ENCODE assay signal across 10 cellular contexts in genomic region chr12:95959107-95959506, GRCh38. TPM values are rescaled to one million over a fixed set of nuclear protein-coding genes. Genes with fewer than 3 reads are reported as not detected.
A peak's percentile ranks its signal among the peaks of the same experiment; 100 is the strongest.
DNase-seq lines count a peak whose midpoint lies in the region; ATAC-seq and TF ChIP-seq lines count a peak whose summit lies in the region.
"Had no signal": no experiment of that assay in that cellular context is flagged by ENCODE, and none has a peak within 500 bp of the region (broad histone marks: within the 10 kb centered on the region; RNA-seq: fewer than 3 reads in every experiment).

No MANE protein-coding gene starts in this region.

- no peaks in the 10 kb centered on the region for H3K4me1 Mint-ChIP-seq in activated T-cell treated with anti-CD3 and anti-CD28 coated beads, Interleukin-2, amount 50 U/mL, for 4 hours (ENCODE audit: low read depth)

- DNase-seq in EH (ENCODE audit: low read depth), result peak; percentile 33
- peak; percentile 2 for DNase-seq in NCI-H2081 treated with DMSO at 0.1 percent for 48 hours (lab: John Stamatoyannopoulos, UW)
- DNase-seq in cardiac fibroblast (ENCODE audit: low read depth in 2 of 2), result peak; percentile 16 to 28
- no peak for DNase-seq in activated T-cell treated with anti-CD3 and anti-CD28 coated beads, Interleukin-2, amount 50 U/mL, for 4 hours
- DNase-seq in HPDE6-E6E7 (ENCODE audit: extremely low spot score), result no peak
- DNase-seq: activated CD8-positive, alpha-beta memory T cell treated with anti-CD3 and anti-CD28 coated beads, Interleukin-2, amount 50 U/mL, for 48 hours; GOT3 had no signal

- H3K27ac ChIP-seq in 22Rv1, result no peak overlapping the region

- TF ChIP-seq CTCF in 22Rv1 (IDR thresholded peaks at IDR 0.05) (peak; percentile 35), cardiac fibroblast (IDR thresholded peaks at IDR 0.05; ENCODE audit: low read depth, low read length) (peak; percentile 16)

- no peaks in the 10 kb centered on the region for H3K27me3 Mint-ChIP-seq in activated T-cell treated with anti-CD3 and anti-CD28 coated beads, Interleukin-2, amount 50 U/mL, for 4 hours (ENCODE audit: low read depth)

- H3K36me3 Mint-ChIP-seq in activated T-cell treated with anti-CD3 and anti-CD28 coated beads, Interleukin-2, amount 50 U/mL, for 4 hours (ENCODE audit: insufficient read depth), result peaks cover 3% of the 10 kb centered on the region

- H3K9me3 Mint-ChIP-seq in activated T-cell treated with anti-CD3 and anti-CD28 coated beads, Interleukin-2, amount 50 U/mL, for 4 hours, result no peaks in the 10 kb centered on the region

- ATAC-seq in activated T-cell treated with anti-CD3 and anti-CD28 coated beads, Interleukin-2, amount 50 U/mL, for 4 hours, result no peak
- ATAC-seq in HG03175 (IDR thresholded peaks at IDR 0.05; ENCODE audit: unreplicated experiment) (no peak), GM18498 (IDR thresholded peaks at IDR 0.05; ENCODE audit: unreplicated experiment) (no peak)

- H3K4me3 ChIP-seq in cardiac fibroblast (replicated peaks in 1 of 2; ENCODE audit: low read depth in 2 of 2, low read length in 2 of 2), result no peak overlapping the region

- H3K4me3 Mint-ChIP-seq in activated T-cell treated with anti-CD3 and anti-CD28 coated beads, Interleukin-2, amount 50 U/mL, for 4 hours, result no peak overlapping the region

RNA-seq across cellular contexts. Expression of gene AMDHD1, which starts 16.0 kb away (rescaled TPM):
- 1 to 10 TPM in 1 of 3 donors, under 1 TPM in 2; 0.95 to 1.5 (median 0.99) TPM for total RNA-seq in activated T-cell treated with anti-CD3 and anti-CD28 coated beads, Interleukin-2, amount 50 U/mL, for 4 hours

RNA-seq across cellular contexts. Expression of gene CCDC38, which starts 16.7 kb away (rescaled TPM):
- total RNA-seq in activated T-cell treated with anti-CD3 and anti-CD28 coated beads, Interleukin-2, amount 50 U/mL, for 4 hours, result under 1 TPM in 1 of 3 donors, not detected in 2; 0.33 TPM

RNA-seq across cellular contexts. Expression of gene HAL, which starts 37.0 kb away (rescaled TPM):
- 1 to 10 TPM; 1.1 to 1.3 (median 1.2) TPM for total RNA-seq in activated T-cell treated with anti-CD3 and anti-CD28 coated beads, Interleukin-2, amount 50 U/mL, for 4 hours

Comparison
In these comparisons a context has a peak if more than half of its experiments do, and no peak if none do; other contexts are left out.
1. DNase-seq: peak in EH (single experiment), NCI-H2081 treated with DMSO at 0.1 percent for 48 hours (single experiment) and cardiac fibroblast (2 of 2); none in activated T-cell treated with anti-CD3 and anti-CD28 coated beads, Interleukin-2, amount 50 U/mL, for 4 hours (single experiment) and HPDE6-E6E7 (single experiment).